In genomic region chr6:157223021-157223430, GRCh38 we compare ENCODE assay signal across 10 cellular contexts.
A peak's percentile ranks its signal among the peaks of the same experiment; 100 is the strongest.
DNase-seq lines count a peak whose midpoint lies in the region; ATAC-seq and TF ChIP-seq lines count a peak whose summit lies in the region.
"Had no signal": no experiment of that assay in that cellular context is flagged by ENCODE, and none has a peak within 500 bp of the region (broad histone marks: within the 10 kb centered on the region; RNA-seq: fewer than 3 reads in every experiment).

No MANE protein-coding gene starts in this region.

- H3K27me3 Mint-ChIP-seq in activated CD8-positive, alpha-beta memory T cell treated with anti-CD3 and anti-CD28 coated beads, Interleukin-2, amount 10 ng/mL, durations not matched to agents 7 days and 5 days = peaks cover 2% of the 10 kb centered on the region
- peaks cover 4% of the 10 kb centered on the region for H3K27me3 Mint-ChIP-seq in T-helper 17 cell
- peaks cover 5% of the 10 kb centered on the region for H3K27me3 Mint-ChIP-seq in HFFc6 (ENCODE audit: insufficient read depth)

- no peaks in the 10 kb centered on the region for H3K9me3 Mint-ChIP-seq in activated CD8-positive, alpha-beta memory T cell treated with anti-CD3 and anti-CD28 coated beads, Interleukin-2, amount 10 ng/mL, durations not matched to agents 7 days and 5 days (ENCODE audit: low read depth)
- no peaks in the 10 kb centered on the region for H3K9me3 Mint-ChIP-seq in stimulated activated effector memory CD8-positive, alpha-beta T cell treated with anti-CD3 and anti-CD28 coated beads, Interleukin-12 subunit alpha, Interleukin-12 subunit beta, amount 100 ng/mL, for 72 hours
- H3K9me3 Mint-ChIP-seq in HFFc6 = no peaks in the 10 kb centered on the region

- peak; percentile 77 for DNase-seq in activated CD8-positive, alpha-beta memory T cell treated with anti-CD3 and anti-CD28 coated beads, Interleukin-2, amount 10 ng/mL, durations not matched to agents 7 days and 5 days
- no peak for DNase-seq in activated CD8-positive, alpha-beta memory T cell treated with anti-CD3 and anti-CD28 coated beads for 24 hours
- no peak for DNase-seq in T-helper 17 cell
- DNase-seq in stimulated activated effector memory CD8-positive, alpha-beta T cell treated with anti-CD3 and anti-CD28 coated beads, Interleukin-12 subunit alpha, Interleukin-12 subunit beta, amount 100 ng/mL, for 72 hours (ENCODE audit: low spot score in 2 of 2) = no peak
- no peak for DNase-seq in NCI-H748 (lab: John Stamatoyannopoulos, UW; ENCODE audit: unreplicated experiment)
- DNase-seq in HFFc6 = no peak
- no peak for DNase-seq in activated effector memory CD4-positive, alpha-beta T cell treated with Interleukin-2 at 50 U/mL for 16 hours
- DNase-seq: lower lobe of right lung; NK-92 treated with Interleukin-12 subunit alpha and Interleukin-12 subunit beta, amount 100 ng/mL, for 24 hours had no signal

- H3K36me3 Mint-ChIP-seq in activated CD8-positive, alpha-beta memory T cell treated with anti-CD3 and anti-CD28 coated beads, Interleukin-2, amount 10 ng/mL, durations not matched to agents 7 days and 5 days = peaks cover 2% of the 10 kb centered on the region
- H3K36me3 Mint-ChIP-seq in T-helper 17 cell (ENCODE audit: low read depth) = peaks cover 6% of the 10 kb centered on the region
- H3K36me3 Mint-ChIP-seq in stimulated activated effector memory CD8-positive, alpha-beta T cell treated with anti-CD3 and anti-CD28 coated beads, Interleukin-12 subunit alpha, Interleukin-12 subunit beta, amount 100 ng/mL, for 72 hours = no peaks in the 10 kb centered on the region
- no peaks in the 10 kb centered on the region for H3K36me3 Mint-ChIP-seq in HFFc6 (ENCODE audit: low read depth)

- no peak for TF ChIP-seq CTCF in HFFc6 (IDR thresholded peaks at IDR 0.05)

- ATAC-seq in activated CD8-positive, alpha-beta memory T cell treated with anti-CD3 and anti-CD28 coated beads, Interleukin-2, amount 10 ng/mL, durations not matched to agents 7 days and 5 days = peak; percentile 63
- ATAC-seq in HG03139 (IDR thresholded peaks at IDR 0.05; ENCODE audit: unreplicated experiment) = peak; percentile 51
- peak; percentile 13 for ATAC-seq in T-helper 17 cell
- ATAC-seq in stimulated activated effector memory CD8-positive, alpha-beta T cell treated with anti-CD3 and anti-CD28 coated beads, Interleukin-12 subunit alpha, Interleukin-12 subunit beta, amount 100 ng/mL, for 72 hours = no peak
- ATAC-seq: lower lobe of right lung had no signal

- peak overlapping the region; percentile 0 for H3K4me3 Mint-ChIP-seq in activated CD8-positive, alpha-beta memory T cell treated with anti-CD3 and anti-CD28 coated beads, Interleukin-2, amount 10 ng/mL, durations not matched to agents 7 days and 5 days
- peak overlapping the region; percentile 85 for H3K4me3 Mint-ChIP-seq in T-helper 17 cell
- H3K4me3 Mint-ChIP-seq in stimulated activated effector memory CD8-positive, alpha-beta T cell treated with anti-CD3 and anti-CD28 coated beads, Interleukin-12 subunit alpha, Interleukin-12 subunit beta, amount 100 ng/mL, for 72 hours = no peak overlapping the region
- no peak overlapping the region for H3K4me3 Mint-ChIP-seq in HFFc6

- no peaks in the 10 kb centered on the region for H3K9me3 ChIP-seq in T-helper 17 cell (ENCODE audit: control insufficient read depth, low read length, poor library complexity, severe bottlenecking)
- H3K9me3 ChIP-seq: lower lobe of right lung had no signal

- peak overlapping the region; percentile 58 for H3K27ac Mint-ChIP-seq in activated CD8-positive, alpha-beta memory T cell treated with anti-CD3 and anti-CD28 coated beads, Interleukin-2, amount 10 ng/mL, durations not matched to agents 7 days and 5 days
- H3K27ac Mint-ChIP-seq in T-helper 17 cell = peak overlapping the region; percentile 91
- H3K27ac Mint-ChIP-seq in stimulated activated effector memory CD8-positive, alpha-beta T cell treated with anti-CD3 and anti-CD28 coated beads, Interleukin-12 subunit alpha, Interleukin-12 subunit beta, amount 100 ng/mL, for 72 hours = peak overlapping the region; percentile 88
- H3K27ac Mint-ChIP-seq in HFFc6 = no peak overlapping the region

- CTCF ChIA-PET in activated CD8-positive, alpha-beta memory T cell treated with anti-CD3 and anti-CD28 coated beads, Interleukin-2, amount 10 ng/mL, durations not matched to agents 7 days and 5 days (lab: Charles Lee) = interaction anchor here (1.3 to 1.8 kb wide), 3 partner anchors 11 to 52 kb away, joined by 3 to 10 read pairs (median 9); no protein-coding TSS in a partner anchor

- peaks cover 41% of the 10 kb centered on the region for H3K4me1 Mint-ChIP-seq in activated CD8-positive, alpha-beta memory T cell treated with anti-CD3 and anti-CD28 coated beads, Interleukin-2, amount 10 ng/mL, durations not matched to agents 7 days and 5 days
- H3K4me1 Mint-ChIP-seq in T-helper 17 cell (peaks cover 50% of the 10 kb centered on the region), HFFc6 (ENCODE audit: low read depth) (peaks cover 44% of the 10 kb centered on the region)
- peaks cover 36% of the 10 kb centered on the region for H3K4me1 Mint-ChIP-seq in stimulated activated effector memory CD8-positive, alpha-beta T cell treated with anti-CD3 and anti-CD28 coated beads, Interleukin-12 subunit alpha, Interleukin-12 subunit beta, amount 100 ng/mL, for 72 hours

Comparison
In these comparisons a context has a peak if more than half of its experiments do, and no peak if none do; other contexts are left out.
1. H3K4me3 Mint-ChIP-seq: peak in activated CD8-positive, alpha-beta memory T cell treated with anti-CD3 and anti-CD28 coated beads, Interleukin-2, amount 10 ng/mL, durations not matched to agents 7 days and 5 days (single experiment) and T-helper 17 cell (single experiment); none in stimulated activated effector memory CD8-positive, alpha-beta T cell treated with anti-CD3 and anti-CD28 coated beads, Interleukin-12 subunit alpha, Interleukin-12 subunit beta, amount 100 ng/mL, for 72 hours (single experiment) and HFFc6 (single experiment).